Comparison of ENCODE assay signal across 8 cellular contexts in the genomic region with DNA sequence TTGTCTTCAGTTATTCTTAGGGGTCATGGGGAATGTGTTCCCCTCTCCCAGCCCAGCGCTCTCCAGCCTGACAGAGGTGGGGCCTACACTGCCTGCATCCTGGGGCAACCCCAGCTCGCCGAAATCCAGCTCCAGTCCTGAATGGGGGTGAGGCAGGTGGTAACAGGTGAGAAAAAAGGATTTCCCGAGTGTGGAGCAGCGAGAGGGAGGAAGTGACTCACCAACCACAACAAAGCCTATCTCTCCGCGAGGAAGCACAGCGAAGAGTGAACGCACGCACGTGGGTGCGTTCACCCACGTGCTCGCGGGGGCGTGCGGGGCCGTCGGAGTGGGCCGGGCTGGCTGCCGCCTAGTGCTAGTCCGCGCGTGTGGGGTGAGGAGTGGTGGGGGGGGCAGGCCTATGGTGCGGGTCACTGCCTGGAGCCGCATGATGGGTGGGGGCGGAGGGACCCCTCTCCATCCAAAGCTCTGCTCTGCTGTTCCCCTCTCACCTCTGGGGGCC. TPM values are rescaled to one million over a fixed set of nuclear protein-coding genes. Genes with fewer than 3 reads are reported as not detected.
DNase-seq lines count a peak whose midpoint lies in the region; ATAC-seq and TF ChIP-seq lines count a peak whose summit lies in the region.

No MANE protein-coding gene starts in this region.

- ATAC-seq in heart left ventricle (peak in 3 of 4 donors; percentile 2 to 23 (median 2)), GM18861 (IDR thresholded peaks at IDR 0.05; ENCODE audit: unreplicated experiment) (no peak), GM18870 (IDR thresholded peaks at IDR 0.05; ENCODE audit: unreplicated experiment) (no peak)

- DNase-seq in DMS53 (lab: John Stamatoyannopoulos, UW) (peak; percentile 97), NCI-H226 (peak; percentile 80), heart left ventricle (peak in 3 of 5 donors; percentile 15 to 73 (median 45)), NCI-H2171 treated with DMSO at 0.1 percent for 48 hours (lab: John Stamatoyannopoulos, UW) (no peak)
- DNase-seq in activated T-helper 9 cell treated with anti-CD3 and anti-CD28 coated beads, Interleukin-2, amount 50 U/mL, for 16 hours (ENCODE audit: low read depth) = peak; percentile 70

- H3K4me1 ChIP-seq in heart left ventricle (peaks cover 10 to 55% (median 44%) of the 10 kb centered on the region in 12 donors), skeletal muscle tissue (ENCODE audit: control insufficient read depth in 3 of 3, insufficient read depth in 3 of 3, low read length in 3 of 3) (peaks cover 55 to 80% (median 65%) of the 10 kb centered on the region in 3 donors)

- no peak for TF ChIP-seq POLR2A in heart left ventricle (IDR thresholded peaks at IDR 0.05)

- H3K27me3 ChIP-seq in heart left ventricle (peaks cover 0 to 5% (median 0%) of the 10 kb centered on the region in 9 donors), skeletal muscle tissue (ENCODE audit: control insufficient read depth in 3 of 3, insufficient read depth in 3 of 3, low read length in 3 of 3) (no peaks in the 10 kb centered on the region)

- WGBS in heart left ventricle, 4 donors = 17 to 45% (median 27%) methylated on average over 22 to 27 of the region's 27 CpGs

- peak overlapping the region in 10 of 12 donors; percentile 67 to 89 (median 78) for H3K27ac ChIP-seq in heart left ventricle
- no peak overlapping the region for H3K27ac ChIP-seq in skeletal muscle tissue (ENCODE audit: low read depth, low read length)

- no peaks in the 10 kb centered on the region for H3K9me3 ChIP-seq in heart left ventricle
- H3K9me3 ChIP-seq in skeletal muscle tissue (ENCODE audit: control insufficient read depth in 3 of 3, low read length in 3 of 3) = no peaks in the 10 kb centered on the region

- no peak for TF ChIP-seq CTCF in heart left ventricle (IDR thresholded peaks at IDR 0.05)

- H3K36me3 ChIP-seq in heart left ventricle (no peaks in the 10 kb centered on the region), skeletal muscle tissue (ENCODE audit: control insufficient read depth in 3 of 3, insufficient read depth in 3 of 3, low read length in 3 of 3) (no peaks in the 10 kb centered on the region)

- H3K9ac ChIP-seq in skeletal muscle tissue (ENCODE audit: low read depth in 1 of 3, low read length in 3 of 3) = peak overlapping the region in 1 of 3 donors; percentile 69

- intact Hi-C loops in heart left ventricle (cut with DNase I) = loop anchor here in 3 of 10 donors (2.0 to 10.0 kb wide), 3 partner anchors 23 to 407 kb away; partner anchors contain the start of gene PCBD1 (in 1 of the 3)

- H3K4me3 ChIP-seq in heart left ventricle (peak overlapping the region in 11 of 12 donors; percentile 56 to 84 (median 70)), skeletal muscle tissue (ENCODE audit: low read length in 3 of 3) (peak overlapping the region in 2 of 3 donors; percentile 68 to 72)

RNA-seq across cellular contexts. Expression of gene PALD1, which starts 0.9 kb away (rescaled TPM):
- 10 to 100 TPM in 1 of 9 donors, 1 to 10 TPM in 8; 3.2 to 12.3 (median 6.7) TPM for total RNA-seq in heart left ventricle
- polyA plus RNA-seq in heart left ventricle = 1 to 10 TPM; 2.7 to 4.7 TPM
- total RNA-seq in skeletal muscle tissue = 15.7 TPM

RNA-seq across cellular contexts. Expression of gene NODAL, which starts 36.2 kb away (rescaled TPM):
- total RNA-seq in heart left ventricle (under 1 TPM in 2 of 9 donors, not detected in 7; 0.22 to 0.37 TPM), skeletal muscle tissue (not detected)
- polyA plus RNA-seq in heart left ventricle = not detected

Comparison
In these comparisons a context has a peak if more than half of its experiments do, and no peak if none do; other contexts are left out.
1. ATAC-seq: peak in heart left ventricle (3 of 4); none in GM18861 (single experiment) and GM18870 (single experiment).